8 cellular contexts compared by ENCODE assay signal in the genomic region with DNA sequence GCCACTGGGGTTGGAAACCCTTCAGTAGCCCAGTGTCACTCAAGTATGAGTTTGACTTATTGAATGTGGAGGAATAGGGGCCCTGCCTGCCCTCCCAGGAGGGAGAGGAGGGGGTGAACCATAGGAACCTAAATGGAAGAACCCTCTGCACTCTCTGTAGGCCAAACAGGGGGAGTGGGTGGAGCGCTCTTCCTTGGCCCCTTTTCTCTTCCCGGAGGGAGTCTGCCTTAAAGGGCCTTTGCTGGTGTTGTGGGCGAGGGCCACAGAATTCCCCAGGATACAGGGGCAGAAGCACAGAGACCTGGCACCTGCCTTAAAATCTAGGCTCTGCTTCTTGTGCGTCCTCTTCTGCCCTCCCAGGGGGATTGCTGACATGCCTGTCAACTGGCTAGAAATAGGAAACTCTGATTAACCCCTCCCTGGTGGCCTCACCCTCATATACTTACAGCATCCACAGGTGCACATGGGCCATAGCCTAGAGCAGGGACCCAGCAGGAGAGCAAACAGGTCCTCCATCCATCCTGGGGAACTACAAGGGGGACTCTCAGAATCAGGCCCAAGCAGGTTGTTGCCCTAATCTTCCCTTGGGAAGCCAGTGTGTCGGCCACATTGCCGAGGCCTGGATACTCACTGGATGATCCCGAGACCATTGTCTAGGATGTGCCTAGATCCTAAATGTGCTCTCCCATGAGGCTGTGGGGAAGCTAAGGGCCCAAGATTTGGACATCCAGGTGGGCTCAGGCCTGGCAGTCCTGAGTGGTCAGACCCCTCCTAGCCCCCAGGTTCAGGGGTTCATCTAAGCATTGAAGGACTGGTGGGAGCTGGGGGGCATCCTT. TPM values are rescaled to one million over a fixed set of nuclear protein-coding genes. Genes with fewer than 3 reads are reported as not detected.
DNase-seq lines count a peak whose midpoint lies in the region; ATAC-seq and TF ChIP-seq lines count a peak whose summit lies in the region.

No MANE protein-coding gene starts in this region.

- peaks cover 72 to 80% of the 10 kb centered on the region in 2 donors for H3K4me1 Mint-ChIP-seq in natural killer cell

- ATAC-seq in natural killer cell, result no peak
- no peak for ATAC-seq in GM19395 (IDR thresholded peaks at IDR 0.05; ENCODE audit: unreplicated experiment)

- DNase-seq in AG04449 (ENCODE audit: low read depth, low spot score) (no peak), NAMALWA (ENCODE audit: low spot score) (peak; percentile 89), natural killer cell (no peak), NCI-H2029 treated with DMSO at 0.1 percent for 48 hours (lab: John Stamatoyannopoulos, UW) (no peak), GOT3 (lab: John Stamatoyannopoulos, UW) (no peak), NOMO-1 treated with DMSO at 0.1 percent for 48 hours (lab: John Stamatoyannopoulos, UW; ENCODE audit: unreplicated experiment) (no peak)

- no peak overlapping the region for H3K27ac ChIP-seq in ectodermal cell (ENCODE audit: insufficient read depth, low read depth, low read length, poor library complexity, severe bottlenecking)

- CTCF ChIA-PET in AG04449 (lab: Yijun Ruan, JAX), result interaction anchor here (1.0 kb wide), 1 partner anchor 145 kb away, joined by 3 read pairs; no protein-coding TSS in a partner anchor

- H3K4me1 ChIP-seq in ectodermal cell (ENCODE audit: control insufficient read depth, insufficient read depth, low read length), result peaks cover 57% of the 10 kb centered on the region

- H3K4me3 Mint-ChIP-seq in natural killer cell, result peak overlapping the region; percentile 99

- peak overlapping the region; percentile 99 for H3K27ac Mint-ChIP-seq in natural killer cell

- no peaks in the 10 kb centered on the region for H3K36me3 Mint-ChIP-seq in natural killer cell

- H3K27me3 Mint-ChIP-seq in natural killer cell (ENCODE audit: low read depth in 2 of 2), result no peaks in the 10 kb centered on the region

- H3K36me3 ChIP-seq in ectodermal cell (ENCODE audit: control insufficient read depth, insufficient read depth, low read length), result no peaks in the 10 kb centered on the region

- no peaks in the 10 kb centered on the region for H3K9me3 ChIP-seq in ectodermal cell (ENCODE audit: control insufficient read depth, low read length)

- POLR2A ChIA-PET in AG04449 (lab: Yijun Ruan, JAX), result interaction anchor here (2.5 to 3.8 kb wide), 2 partner anchors 28 to 66 kb away, joined by 14 to 35 read pairs; partner anchors contain the start of genes ARL3 and SFXN2

- peak overlapping the region; percentile 91 for H3K4me3 ChIP-seq in AG04449 (ENCODE audit: low read depth, low read length)
- peak overlapping the region; percentile 85 for H3K4me3 ChIP-seq in ectodermal cell (ENCODE audit: insufficient read depth, low read depth, low read length)

- H3K27me3 ChIP-seq in ectodermal cell (ENCODE audit: control insufficient read depth, insufficient read depth, low read length, poor library complexity, severe bottlenecking), result no peaks in the 10 kb centered on the region

- TF ChIP-seq CTCF in AG04449 (IDR thresholded peaks at IDR 0.05; ENCODE audit: insufficient read depth, low read length, missing control alignments) (no peak), natural killer cell (IDR thresholded peaks at IDR 0.05) (no peak)

- no peaks in the 10 kb centered on the region for H3K9me3 Mint-ChIP-seq in natural killer cell

- WGBS in ectodermal cell, 2 experiments, result 62 to 66% methylated on average over 7 of the region's 7 CpGs

- intact Hi-C loops in natural killer cell (cut with micrococcal nuclease), result loop anchor here (2.0 to 10.0 kb wide), 5 partner anchors 27 to 717 kb away; partner anchors contain the start of genes CNNM2, GBF1, NFKB2 and PITX3

RNA-seq across cellular contexts. Expression of gene TRIM8, which starts 3.4 kb away (rescaled TPM):
- polyA plus RNA-seq in ectodermal cell (2013, experiment 1 of 4), result 61.1 TPM
- polyA plus RNA-seq in ectodermal cell (2013, experiment 2 of 4), result 59.1 TPM
- 48.5 TPM for polyA plus RNA-seq in ectodermal cell (2013, experiment 3 of 4)
- 46.9 TPM for polyA plus RNA-seq in ectodermal cell (2013, experiment 4 of 4)
- 10 to 100 TPM; 81.9 to 87.8 (median 86.2) TPM for total RNA-seq in natural killer cell
